In the genomic region with DNA sequence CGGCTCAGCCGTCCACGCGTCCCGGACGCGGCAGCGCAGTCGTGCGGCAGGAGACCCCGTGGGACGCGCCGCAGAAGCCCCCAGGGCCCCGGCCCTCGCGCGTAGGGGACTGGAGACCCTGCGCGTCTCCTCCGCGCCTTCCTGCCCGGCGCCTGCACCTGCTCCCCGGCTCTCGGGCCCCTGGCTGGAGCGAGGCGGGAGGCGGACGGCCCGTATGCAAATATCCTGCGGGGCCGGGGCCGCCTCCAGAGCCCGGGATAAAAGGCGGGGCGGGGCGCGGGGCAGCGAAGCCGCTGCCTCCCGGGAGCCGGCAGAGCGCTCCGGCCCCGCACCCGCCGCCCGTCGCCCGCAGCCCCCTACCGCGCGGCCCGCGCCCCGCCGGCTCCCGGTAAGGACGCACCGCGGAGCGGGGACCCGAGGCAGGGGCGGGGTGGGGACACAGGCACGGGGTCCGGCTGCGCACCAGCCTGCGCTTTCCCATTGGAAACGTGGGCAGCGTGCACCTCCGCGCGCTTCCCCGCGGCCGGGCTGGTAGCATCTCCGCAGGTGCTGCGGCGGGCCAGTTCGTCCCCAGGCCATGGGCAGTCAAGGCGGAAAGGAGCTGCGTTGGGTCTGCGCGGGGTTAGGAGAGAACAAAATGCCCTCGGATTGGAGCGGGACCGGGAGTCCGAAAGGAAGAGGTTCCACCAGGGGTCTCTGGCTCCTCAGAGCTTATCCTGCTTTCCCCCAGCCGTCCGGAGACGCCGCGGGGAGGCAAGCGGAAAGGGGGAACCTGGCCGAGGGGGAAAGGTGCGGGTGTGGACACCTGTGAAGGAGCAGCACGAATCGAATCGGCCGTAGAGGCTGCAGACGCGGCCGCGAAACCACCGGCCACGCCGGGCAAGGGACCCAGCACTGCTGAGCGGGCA, we compare ENCODE assay signal across 7 cellular contexts. TPM values are rescaled to one million over a fixed set of nuclear protein-coding genes. Genes with fewer than 3 reads are reported as not detected.
A peak's percentile ranks its signal among the peaks of the same experiment; 100 is the strongest.
DNase-seq lines count a peak whose midpoint lies in the region; ATAC-seq, FAIRE-seq and TF ChIP-seq lines count a peak whose summit lies in the region.

TSS of gene ATP6V1C2 (plus strand) at position 287 of the 908 bp plus-strand sequence. CDS start 1,220 bp downstream, outside the sequence.

- no peaks in the 10 kb centered on the region for H3K36me3 Mint-ChIP-seq in astrocyte (ENCODE audit: low read depth, unreplicated experiment)

- peaks cover 49% of the 10 kb centered on the region for H3K27me3 ChIP-seq in astrocyte (ENCODE audit: insufficient read depth, low read length)
- no peaks in the 10 kb centered on the region for H3K27me3 ChIP-seq in thoracic aorta (replicated peaks; ENCODE audit: insufficient read depth)

- H3K4me3 ChIP-seq in astrocyte (ENCODE audit: insufficient read depth, low read depth, low read length), result peak within 1 kb of the TSS; percentile 28
- H3K4me3 ChIP-seq in thoracic aorta, result peak within 1 kb of the TSS; percentile 80

- no peak within 1 kb of the TSS for H3K27ac Mint-ChIP-seq in astrocyte (ENCODE audit: unreplicated experiment)

- H4K20me1 ChIP-seq in astrocyte (ENCODE audit: insufficient read depth, low read length), result no peaks in the 10 kb centered on the region

- no peak for TF ChIP-seq RAD21 in Ishikawa (IDR thresholded peaks at IDR 0.05; ENCODE audit: low read depth)

- peaks cover 58% of the 10 kb centered on the region for H3K27me3 Mint-ChIP-seq in astrocyte (ENCODE audit: low read depth, unreplicated experiment)

- H3K4me1 Mint-ChIP-seq in astrocyte (ENCODE audit: low read depth, unreplicated experiment), result peaks cover 10% of the 10 kb centered on the region

- peak within 1 kb of the TSS; percentile 66 for H2AFZ ChIP-seq in astrocyte (ENCODE audit: low read depth, low read length)

- H3K4me3 Mint-ChIP-seq in astrocyte (ENCODE audit: unreplicated experiment), result peak within 1 kb of the TSS; percentile 69

- FAIRE-seq in astrocyte (lab: Jason Lieb, UNC), result no peak

- no peak within 1 kb of the TSS for H3K9ac ChIP-seq in astrocyte (ENCODE audit: low read length)

- no peaks in the 10 kb centered on the region for H3K36me3 ChIP-seq in astrocyte (ENCODE audit: insufficient read depth, low read length)
- H3K36me3 ChIP-seq in thoracic aorta, result no peaks in the 10 kb centered on the region

- no peaks in the 10 kb centered on the region for H3K79me2 ChIP-seq in astrocyte (ENCODE audit: insufficient read depth, low read length)

- TF ChIP-seq EP300 in Ishikawa (IDR thresholded peaks at IDR 0.05; ENCODE audit: borderline replicate concordance), result no peak

- H3K9me3 ChIP-seq in astrocyte (ENCODE audit: insufficient read depth, low read depth, low read length) (no peaks in the 10 kb centered on the region), thoracic aorta (no peaks in the 10 kb centered on the region)

- DNase-seq in Daoy (ENCODE audit: low read depth), result peak; percentile 40
- DNase-seq in astrocyte (ENCODE audit: low read depth), result no peak
- DNase-seq in kidney tubule cell (ENCODE audit: low spot score), result peak; percentile 32
- no peak for DNase-seq in thoracic aorta (ENCODE audit: low spot score)

- TF ChIP-seq CTCF in astrocyte (IDR thresholded peaks at IDR 0.05; ENCODE audit: insufficient read depth, low read depth, low read length), result no peak
- TF ChIP-seq CTCF in thoracic aorta (IDR thresholded peaks at IDR 0.05), result no peak

- H3K27ac ChIP-seq in astrocyte (ENCODE audit: low read depth, low read length) (no peak within 1 kb of the TSS), thoracic aorta (no peak within 1 kb of the TSS)

- peaks cover 15% of the 10 kb centered on the region for H3K4me1 ChIP-seq in astrocyte (ENCODE audit: insufficient read depth, low read length)
- peaks cover 11 to 33% of the 10 kb centered on the region in 2 donors for H3K4me1 ChIP-seq in thoracic aorta (ENCODE audit: control insufficient read depth in 1 of 2, low read depth in 2 of 2)

- H3K9me3 Mint-ChIP-seq in astrocyte (ENCODE audit: unreplicated experiment), result no peaks in the 10 kb centered on the region

- ATAC-seq in GM19452 (IDR thresholded peaks at IDR 0.05; ENCODE audit: unreplicated experiment) (peak; percentile 71), thoracic aorta (ENCODE audit: insufficient number of reproducible peaks, low FRiP score, low read depth) (no peak), GM19324 (IDR thresholded peaks at IDR 0.05; ENCODE audit: low FRiP score, unreplicated experiment) (no peak)

- peak within 1 kb of the TSS; percentile 83 for H3K4me2 ChIP-seq in astrocyte (ENCODE audit: low read length)

TF ChIP-seq in Ishikawa, 13 proteins besides CTCF, POLR2A, EP300 and RAD21:
- TF ChIP-seq ZBTB7A (IDR thresholded peaks at IDR 0.05; ENCODE audit: low read depth) (peak; percentile 97), FOXM1 (IDR thresholded peaks at IDR 0.05; ENCODE audit: borderline replicate concordance, low read depth) (no peak), CEBPB (IDR thresholded peaks at IDR 0.05) (no peak)

RNA-seq across cellular contexts. Expression of gene ATP6V1C2, which starts in this region (rescaled TPM):
- 0.12 and 0.29 TPM in 2 replicates for total RNA-seq in Daoy (2014; rRNA removed; shearing (Covaris generic))
- total RNA-seq in astrocyte (0.14 TPM in 1 of 2 replicates, not detected in the other), thoracic aorta (1 to 10 TPM in 1 of 2 donors, not detected in 1; 5.3 TPM)

Comparison
In these comparisons a context has a peak if more than half of its experiments do, and no peak if none do; other contexts are left out.
1. Peak in DNase-seq in Daoy; RNA of the gene not detected or under 1 TPM.